Comparison of ENCODE assay signal across 10 cellular contexts in genomic region chr4:143411527-143412480, GRCh38.
DNase-seq lines count a peak whose midpoint lies in the region; ATAC-seq and TF ChIP-seq lines count a peak whose summit lies in the region.
"Had no signal": no experiment of that assay in that cellular context is flagged by ENCODE, and none has a peak within 500 bp of the region (broad histone marks: within the 10 kb centered on the region; RNA-seq: fewer than 3 reads in every experiment).

No MANE protein-coding gene starts in this region.

- POLR2A ChIA-PET in A673 (lab: Charles Lee; ENCODE audit: low non-redundant PET), result no interaction called here

- H3K36me3 ChIP-seq in A673 (ENCODE audit: insufficient read depth, low read length, poor library complexity, severe bottlenecking), result no peaks in the 10 kb centered on the region
- H3K36me3 ChIP-seq in neural progenitor cell, result no peaks in the 10 kb centered on the region
- H3K36me3 ChIP-seq in hepatocyte (replicated peaks; ENCODE audit: insufficient read depth, low read depth), result no peaks in the 10 kb centered on the region

- H3K27me3 ChIP-seq in A673 (replicated peaks; ENCODE audit: insufficient read depth, low read depth, low read length, poor library complexity) (no peaks in the 10 kb centered on the region), neural progenitor cell (no peaks in the 10 kb centered on the region), hepatocyte (no peaks in the 10 kb centered on the region)

- no peaks in the 10 kb centered on the region for H3K9me3 Mint-ChIP-seq in neural progenitor cell

- H3K4me3 ChIP-seq in A673 (ENCODE audit: low read depth, low read length, poor library complexity, severe bottlenecking) (no peak overlapping the region), fibroblast of mammary gland (ENCODE audit: control insufficient read depth, low read depth, low read length) (no peak overlapping the region), neural progenitor cell (no peak overlapping the region), hepatocyte (no peak overlapping the region)

- ATAC-seq in HG02973 (IDR thresholded peaks at IDR 0.05; ENCODE audit: unreplicated experiment), result no peak

- intact Hi-C loops in A673 (cut with micrococcal nuclease; ENCODE audit: unreplicated experiment), result no loop called here

- H3K27me3 Mint-ChIP-seq in neural progenitor cell (ENCODE audit: insufficient read depth, low read depth), result no peaks in the 10 kb centered on the region

- H3K4me2 ChIP-seq in neural progenitor cell (peak overlapping the region; percentile 13), hepatocyte (no peak overlapping the region)

- no peak overlapping the region for H3K9ac ChIP-seq in neural progenitor cell

- H3K27ac Mint-ChIP-seq in neural progenitor cell, result peak overlapping the region; percentile 44

- no TSS peak for BruUV-seq in A673 (replicated peaks; lab: Mats Ljungman, UMichigan)

- no peaks in the 10 kb centered on the region for H3K9me2 ChIP-seq in hepatocyte (replicated peaks; ENCODE audit: insufficient read depth)

- H3K36me3 Mint-ChIP-seq in neural progenitor cell, result peaks cover 2% of the 10 kb centered on the region

- H3K4me1 ChIP-seq in A673 (ENCODE audit: insufficient read depth, low read length, poor library complexity, severe bottlenecking), result peaks cover 18% of the 10 kb centered on the region
- peaks cover 15% of the 10 kb centered on the region for H3K4me1 ChIP-seq in neural progenitor cell
- peaks cover 11% of the 10 kb centered on the region for H3K4me1 ChIP-seq in hepatocyte (ENCODE audit: insufficient read depth)

- H3K9me3 ChIP-seq in A673 (ENCODE audit: low read depth, low read length, poor library complexity, severe bottlenecking) (no peaks in the 10 kb centered on the region), neural progenitor cell (ENCODE audit: low read depth) (no peaks in the 10 kb centered on the region), hepatocyte (ENCODE audit: low read depth) (no peaks in the 10 kb centered on the region)

- H3K79me2 ChIP-seq in neural progenitor cell (ENCODE audit: low read depth) (peaks cover 19% of the 10 kb centered on the region), hepatocyte (peaks cover 80% of the 10 kb centered on the region)

- TF ChIP-seq CTCF in A673 (conservative IDR thresholded peaks at IDR 0.05; ENCODE audit: low read depth, low read length) (no peak), fibroblast of mammary gland (conservative IDR thresholded peaks at IDR 0.05; ENCODE audit: control insufficient read depth, insufficient read depth, low read depth, low read length) (no peak), neural progenitor cell (IDR thresholded peaks at IDR 0.05) (no peak), hepatocyte (IDR thresholded peaks at IDR 0.05; ENCODE audit: poor library complexity) (no peak)

- peaks cover 3% of the 10 kb centered on the region for H4K20me1 ChIP-seq in neural progenitor cell (ENCODE audit: low read depth)
- no peaks in the 10 kb centered on the region for H4K20me1 ChIP-seq in hepatocyte (ENCODE audit: insufficient read depth, poor library complexity, severe bottlenecking)

- no peak overlapping the region for H3K4me3 Mint-ChIP-seq in neural progenitor cell

- WGBS in hepatocyte (ENCODE audit: low lambda C conversion rate, missing lambda C conversion rate), result 63% methylated on average over 7 of the region's 7 CpGs

- no peaks in the 10 kb centered on the region for H3F3A ChIP-seq in neural progenitor cell (ENCODE audit: low read depth)

- H2AFZ ChIP-seq in neural progenitor cell (replicated peaks), result no peak overlapping the region
- no peak overlapping the region for H2AFZ ChIP-seq in hepatocyte

- CTCF ChIA-PET in A673 (lab: Charles Lee), result no interaction called here

- DNase-seq in A673 (ENCODE audit: low spot score) (peak; percentile 30), NCI-H774 (lab: John Stamatoyannopoulos, UW) (peak; percentile 76), fibroblast of mammary gland (ENCODE audit: low read depth) (peak; percentile 58), neural progenitor cell (ENCODE audit: low spot score) (peak; percentile 19), cerebellum (ENCODE audit: low spot score) (no peak), hepatocyte (ENCODE audit: low spot score) (no peak), cerebellar nuclear complex (lab: John Stamatoyannopoulos, UW) (no peak)
- DNase-seq: stimulated activated CD4-positive, alpha-beta T cell treated with anti-CD3 and anti-CD28 coated beads, Interleukin-1b, Interleukin-23, amount 100 ng/mL, for 48 hours; SW 1271 had no signal

- peaks cover 16% of the 10 kb centered on the region for H3K4me1 Mint-ChIP-seq in neural progenitor cell

- H3K27ac ChIP-seq in A673 (ENCODE audit: low read depth, low read length, poor library complexity, severe bottlenecking), result no peak overlapping the region
- peak overlapping the region; percentile 19 for H3K27ac ChIP-seq in neural progenitor cell
- H3K27ac ChIP-seq in hepatocyte, result no peak overlapping the region

Comparison
In these comparisons a context has a peak if more than half of its experiments do, and no peak if none do; other contexts are left out.
1. DNase-seq: peak in A673 (single experiment), NCI-H774 (single experiment), fibroblast of mammary gland (single experiment) and neural progenitor cell (single experiment); none in cerebellum (single experiment), hepatocyte (single experiment) and cerebellar nuclear complex (0 of 2).